In the genomic region with DNA sequence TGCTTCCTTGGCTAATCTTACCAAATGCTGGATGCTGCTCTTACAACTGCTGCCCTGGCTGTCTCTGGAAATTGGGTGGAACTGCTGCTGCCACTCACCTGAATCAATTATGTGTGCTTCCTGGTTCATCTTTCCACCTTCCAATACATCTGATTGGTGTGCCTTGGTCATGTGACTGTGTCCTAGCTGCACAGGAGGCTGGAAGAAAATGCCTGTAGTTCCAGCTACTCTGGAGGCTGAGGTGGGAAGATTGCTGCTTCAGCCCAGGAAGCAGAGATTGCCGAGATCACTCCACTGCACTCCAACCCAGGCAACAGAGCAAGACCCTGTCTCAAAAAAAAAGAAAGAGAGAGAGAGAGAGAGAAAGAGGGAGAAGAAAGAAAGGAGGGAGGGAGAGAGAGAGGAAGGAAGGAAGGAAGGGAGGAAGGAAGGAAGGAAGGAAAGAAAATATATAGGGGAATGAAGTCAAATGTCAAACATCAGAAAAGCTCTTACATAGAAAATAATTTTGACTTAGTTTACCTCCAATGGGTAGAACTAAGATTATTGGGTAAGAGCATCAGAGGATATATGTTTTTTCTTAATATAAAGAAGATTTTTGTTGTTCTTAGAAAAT, we compare ENCODE assay signal across 16 cellular contexts. TPM values are rescaled to one million over a fixed set of nuclear protein-coding genes. Genes with fewer than 3 reads are reported as not detected.
A peak's percentile ranks its signal among the peaks of the same experiment; 100 is the strongest.
DNase-seq lines count a peak whose midpoint lies in the region; ATAC-seq and TF ChIP-seq lines count a peak whose summit lies in the region.
"Had no signal": no experiment of that assay in that cellular context is flagged by ENCODE, and none has a peak within 500 bp of the region (broad histone marks: within the 10 kb centered on the region; RNA-seq: fewer than 3 reads in every experiment).

No MANE protein-coding gene starts in this region.

- H3K4me1 ChIP-seq in neuronal stem cell (ENCODE audit: control insufficient read depth in 2 of 2, insufficient read depth in 1 of 2, low read depth in 1 of 2, low read length in 2 of 2): no peaks in the 10 kb centered on the region
- H3K4me1 ChIP-seq: upper lobe of left lung had no signal

- no CpG with 5 or more reads among the region's 1 CpG for WGBS in neuronal stem cell (ENCODE audit: extremely low coverage in 2 of 2, insufficient read length in 2 of 2, insufficient replicate concordance in 1 of 2), 2 donors

- H3K9me3 Mint-ChIP-seq in T-helper 1 cell treated with Interleukin-12 subunit alpha and Interleukin-12 subunit beta and Interleukin-4 antibody, amounts not matched to agents 30 μg/mL and 1 μg/mL, for 36 hours: peaks cover 4% of the 10 kb centered on the region
- peaks cover 1% of the 10 kb centered on the region for H3K9me3 Mint-ChIP-seq in activated naive CD8-positive, alpha-beta T cell treated with anti-CD3 and anti-CD28 coated beads, Interleukin-2, amount 10 ng/mL, durations not matched to agents 7 days and 5 days

- H2BK120ac ChIP-seq in neuronal stem cell (ENCODE audit: low read depth, low read length): no peak overlapping the region

- no peak overlapping the region for H3K4me2 ChIP-seq in neuronal stem cell (ENCODE audit: insufficient read depth, low read length, poor library complexity, severe bottlenecking)

- H3K4me1 Mint-ChIP-seq in T-helper 1 cell treated with Interleukin-12 subunit alpha and Interleukin-12 subunit beta and Interleukin-4 antibody, amounts not matched to agents 30 μg/mL and 1 μg/mL, for 36 hours (ENCODE audit: low read depth): peaks cover 19% of the 10 kb centered on the region
- H3K4me1 Mint-ChIP-seq in activated naive CD8-positive, alpha-beta T cell treated with anti-CD3 and anti-CD28 coated beads, Interleukin-2, amount 10 ng/mL, durations not matched to agents 7 days and 5 days: peaks cover 14% of the 10 kb centered on the region

- no peak overlapping the region for H4K91ac ChIP-seq in neuronal stem cell (ENCODE audit: low read depth, low read length, poor library complexity)

- peak overlapping the region; percentile 69 for H2AFZ ChIP-seq in neuronal stem cell (ENCODE audit: low read length)

- H3K4me3 ChIP-seq in neuronal stem cell (ENCODE audit: low read length in 2 of 2): no peak overlapping the region
- H3K4me3 ChIP-seq: dorsolateral prefrontal cortex, ovary, upper lobe of left lung had no signal

- no peak overlapping the region for H3K9ac ChIP-seq in neuronal stem cell (ENCODE audit: low read depth, low read length, poor library complexity)

- no peaks in the 10 kb centered on the region for H3K79me1 ChIP-seq in neuronal stem cell (ENCODE audit: low read depth, low read length)

- no peak overlapping the region for H2BK15ac ChIP-seq in neuronal stem cell (ENCODE audit: low read length)

- H2AK5ac ChIP-seq in neuronal stem cell (ENCODE audit: low read depth, low read length): no peak overlapping the region

- H3K27me3 ChIP-seq in neuronal stem cell (ENCODE audit: control insufficient read depth in 3 of 3, insufficient read depth in 3 of 3, low read depth in 1 of 3, low read length in 3 of 3): no peaks in the 10 kb centered on the region
- H3K27me3 ChIP-seq: ovary, upper lobe of left lung had no signal

- peaks cover 0 to 12% of the 10 kb centered on the region in 2 donors for H3K9me3 ChIP-seq in neuronal stem cell (replicated peaks in 1 of 2; ENCODE audit: control insufficient read depth in 2 of 2, insufficient read depth in 1 of 2, low read depth in 1 of 2, low read length in 2 of 2)
- H3K9me3 ChIP-seq: ovary, upper lobe of left lung had no signal

- H3K27ac ChIP-seq in neuronal stem cell (replicated peaks; ENCODE audit: low read length): no peak overlapping the region
- H3K27ac ChIP-seq: brain microvascular endothelial cell, dorsolateral prefrontal cortex, ovary, VCaP had no signal

- no peak overlapping the region for H3K18ac ChIP-seq in neuronal stem cell (ENCODE audit: low read length)

- H3K27me3 Mint-ChIP-seq in T-helper 1 cell treated with Interleukin-12 subunit alpha and Interleukin-12 subunit beta and Interleukin-4 antibody, amounts not matched to agents 30 μg/mL and 1 μg/mL, for 36 hours (ENCODE audit: low read depth): no peaks in the 10 kb centered on the region
- H3K27me3 Mint-ChIP-seq in activated naive CD8-positive, alpha-beta T cell treated with anti-CD3 and anti-CD28 coated beads, Interleukin-2, amount 10 ng/mL, durations not matched to agents 7 days and 5 days: no peaks in the 10 kb centered on the region
- H3K27me3 Mint-ChIP-seq: activated naive CD4-positive, alpha-beta T cell treated with anti-CD3 and anti-CD28 coated beads, Interleukin-2, amount 10 ng/mL, durations not matched to agents 7 days and 5 days had no signal

- DNase-seq in T-helper 1 cell: no peak
- DNase-seq in HEK293T (ENCODE audit: extremely low spot score): peak; percentile 9
- no peak for DNase-seq in activated naive CD8-positive, alpha-beta T cell treated with anti-CD3 and anti-CD28 coated beads, Interleukin-2, amount 10 ng/mL, durations not matched to agents 7 days and 5 days
- no peak for DNase-seq in neuronal stem cell (ENCODE audit: low spot score)
- no peak for DNase-seq in foreskin melanocyte
- DNase-seq in NK-92 (lab: John Stamatoyannopoulos, UW; ENCODE audit: unreplicated experiment): no peak
- DNase-seq in NCI-H1092 (lab: John Stamatoyannopoulos, UW): no peak
- DNase-seq: NCI-H1417 treated with DMSO at 0.1 percent for 48 hours had no signal

- H3K4me3 Mint-ChIP-seq in T-helper 1 cell treated with Interleukin-12 subunit alpha and Interleukin-12 subunit beta and Interleukin-4 antibody, amounts not matched to agents 30 μg/mL and 1 μg/mL, for 36 hours: no peak overlapping the region
- H3K4me3 Mint-ChIP-seq in activated naive CD8-positive, alpha-beta T cell treated with anti-CD3 and anti-CD28 coated beads, Interleukin-2, amount 10 ng/mL, durations not matched to agents 7 days and 5 days: no peak overlapping the region
- H3K4me3 Mint-ChIP-seq: activated CD8-positive, alpha-beta memory T cell treated with anti-CD3 and anti-CD28 coated beads, Interleukin-2, amount 10 ng/mL, durations not matched to agents 7 days and 5 days; activated naive CD4-positive, alpha-beta T cell treated with anti-CD3 and anti-CD28 coated beads, Interleukin-2, amount 10 ng/mL, durations not matched to agents 7 days and 5 days had no signal

- POLR2A ChIA-PET in HEK293T (lab: Yijun Ruan, JAX): interaction anchor here (1.4 to 2.3 kb wide), 2 partner anchors 10 to 124 kb away, joined by 3 to 9 read pairs; a partner anchor contains a TSS
- POLR2A ChIA-PET in activated naive CD8-positive, alpha-beta T cell treated with anti-CD3 and anti-CD28 coated beads, Interleukin-2, amount 10 ng/mL, durations not matched to agents 7 days and 5 days (lab: Charles Lee): interaction anchor here (1.3 to 4.5 kb wide), 3 partner anchors 8 to 31 kb away, joined by 3 to 45 read pairs (median 8); a partner anchor contains a TSS

- no peak overlapping the region for H2BK5ac ChIP-seq in neuronal stem cell (ENCODE audit: low read length)

- CTCF ChIA-PET in HEK293T (lab: Yijun Ruan, JAX): interaction anchor here (0.6 to 1.4 kb wide), 8 partner anchors 10 to 122 kb away, joined by 3 to 13 read pairs (median 4); a partner anchor contains a TSS

- no peak overlapping the region for H3K14ac ChIP-seq in neuronal stem cell (ENCODE audit: low read length)

- no peak for ATAC-seq in activated naive CD8-positive, alpha-beta T cell treated with anti-CD3 and anti-CD28 coated beads, Interleukin-2, amount 10 ng/mL, durations not matched to agents 7 days and 5 days (ENCODE audit: low read depth)

- no peak overlapping the region for H4K8ac ChIP-seq in neuronal stem cell (ENCODE audit: low read depth, low read length)

- no peak overlapping the region for H3K23ac ChIP-seq in neuronal stem cell (ENCODE audit: low read depth, low read length, poor library complexity)

- peaks cover 29% of the 10 kb centered on the region for H3K36me3 Mint-ChIP-seq in T-helper 1 cell treated with Interleukin-12 subunit alpha and Interleukin-12 subunit beta and Interleukin-4 antibody, amounts not matched to agents 30 μg/mL and 1 μg/mL, for 36 hours (ENCODE audit: low read depth)
- H3K36me3 Mint-ChIP-seq in activated naive CD8-positive, alpha-beta T cell treated with anti-CD3 and anti-CD28 coated beads, Interleukin-2, amount 10 ng/mL, durations not matched to agents 7 days and 5 days: peaks cover 16% of the 10 kb centered on the region

- H3K27ac Mint-ChIP-seq in T-helper 1 cell treated with Interleukin-12 subunit alpha and Interleukin-12 subunit beta and Interleukin-4 antibody, amounts not matched to agents 30 μg/mL and 1 μg/mL, for 36 hours: peak overlapping the region; percentile 33
- H3K27ac Mint-ChIP-seq in activated naive CD8-positive, alpha-beta T cell treated with anti-CD3 and anti-CD28 coated beads, Interleukin-2, amount 10 ng/mL, durations not matched to agents 7 days and 5 days: peak overlapping the region; percentile 7

- no peaks in the 10 kb centered on the region for H3K36me3 ChIP-seq in neuronal stem cell (replicated peaks in 1 of 2; ENCODE audit: control insufficient read depth in 2 of 2, insufficient read depth in 2 of 2, low read length in 2 of 2)
- H3K36me3 ChIP-seq: brain microvascular endothelial cell, ovary, upper lobe of left lung had no signal

- no peak overlapping the region for H2BK12ac ChIP-seq in neuronal stem cell (ENCODE audit: low read length)

- H3K4ac ChIP-seq in neuronal stem cell (ENCODE audit: low read length): no peak overlapping the region

TF ChIP-seq in HEK293T, 16 proteins besides CTCF, POLR2A, EP300 and RAD21 (continues in another document):
- TF ChIP-seq L3MBTL2 (conservative IDR thresholded peaks at IDR 0.05): no peak
- no peak for TF ChIP-seq BHLHE40 (IDR thresholded peaks at IDR 0.05; ENCODE audit: borderline replicate concordance)
- no peak for TF ChIP-seq NFRKB (IDR thresholded peaks at IDR 0.05)
- no peak for TF ChIP-seq ELF4 (IDR thresholded peaks at IDR 0.05)
- no peak for TF ChIP-seq FOXM1 (IDR thresholded peaks at IDR 0.05; ENCODE audit: borderline replicate concordance)
- no peak for TF ChIP-seq FOXA1 (IDR thresholded peaks at IDR 0.05)
- no peak for TF ChIP-seq TARDBP (IDR thresholded peaks at IDR 0.05)
- no peak for TF ChIP-seq ARNT (IDR thresholded peaks at IDR 0.05)
- TF ChIP-seq SP1 (IDR thresholded peaks at IDR 0.05): no peak
- no peak for TF ChIP-seq HDGF (IDR thresholded peaks at IDR 0.05; ENCODE audit: borderline replicate concordance)

RNA-seq across cellular contexts. Expression of a gene that starts 14.1 kb away (rescaled TPM):
- 10 to 100 TPM; 43.0 to 45.9 TPM for total RNA-seq in activated naive CD8-positive, alpha-beta T cell treated with anti-CD3 and anti-CD28 coated beads, Interleukin-2, amount 10 ng/mL, durations not matched to agents 7 days and 5 days
- polyA plus RNA-seq in neuronal stem cell (2013, experiment 1 of 2): 14.9 TPM
- polyA plus RNA-seq in neuronal stem cell (2013, experiment 2 of 2): 15.0 TPM

RNA-seq across cellular contexts. Expression of a gene that starts 30.6 kb away (rescaled TPM):
- total RNA-seq in activated naive CD8-positive, alpha-beta T cell treated with anti-CD3 and anti-CD28 coated beads, Interleukin-2, amount 10 ng/mL, durations not matched to agents 7 days and 5 days: 100 to 1,000 TPM; 213 to 216 TPM
- polyA plus RNA-seq in neuronal stem cell (2013, experiment 1 of 2): 0.50 TPM
- polyA plus RNA-seq in neuronal stem cell (2013, experiment 2 of 2): 0.62 TPM
